In the genomic region with DNA sequence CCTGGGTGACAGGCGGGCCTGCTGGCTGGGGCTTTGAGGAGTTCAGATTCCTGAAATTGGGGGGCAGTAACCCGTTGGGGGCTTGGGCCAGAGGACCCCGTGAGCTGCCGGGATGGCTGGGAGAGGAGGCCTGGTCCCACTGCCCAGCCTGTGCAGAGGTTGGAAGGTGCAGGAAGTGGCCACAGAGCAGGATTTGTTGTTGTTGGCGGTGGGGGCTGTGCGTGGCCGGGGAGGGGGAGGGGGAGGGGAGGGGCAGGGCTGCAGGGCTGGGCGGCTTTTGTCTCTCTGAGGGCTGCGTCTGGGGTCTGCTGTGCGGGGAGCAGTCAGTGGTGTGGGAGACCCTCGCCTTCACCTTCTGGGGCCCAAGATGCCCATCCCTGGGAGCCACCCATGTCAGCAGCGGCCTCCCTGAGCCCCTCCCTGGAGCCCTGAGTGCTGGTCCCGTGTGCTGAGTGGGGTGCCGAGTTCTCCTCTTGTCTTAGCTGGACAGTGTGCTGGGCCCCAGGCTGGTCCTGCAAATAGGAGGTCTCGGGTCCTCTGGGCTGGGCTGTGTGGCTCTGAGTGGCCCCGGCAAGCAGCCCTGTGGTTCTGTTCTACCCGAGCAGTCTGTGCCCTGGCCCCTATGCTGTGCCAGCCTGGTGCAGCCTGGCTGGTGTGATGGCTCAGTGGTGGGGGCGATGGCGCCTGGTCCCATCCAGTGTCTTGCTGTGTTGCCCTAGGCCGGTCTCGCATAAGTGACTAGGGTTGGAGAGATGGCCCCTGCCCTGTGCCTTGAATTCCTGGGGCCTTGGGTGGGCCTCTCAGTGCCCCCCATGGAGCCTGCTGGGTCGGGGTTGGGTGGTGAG, we compare ENCODE assay signal across 1 cellular context.
TF ChIP-seq lines count a peak whose summit lies in the region.

No MANE protein-coding gene starts in this region.

TF ChIP-seq in endothelial cell of umbilical vein, 7 proteins besides CTCF, POLR2A, EP300 and RAD21:
- TF ChIP-seq JUN (IDR thresholded peaks at IDR 0.05; ENCODE audit: borderline replicate concordance, insufficient read depth, insufficient read length, low read depth) (no peak), POLR2AphosphoS5 (IDR thresholded peaks at IDR 0.05; ENCODE audit: insufficient read depth, low read depth, low read length) (no peak), EZH2 (IDR thresholded peaks at IDR 0.05; ENCODE audit: borderline replicate concordance, low read depth, low read length, severe bottlenecking) (no peak), GATA2 (IDR thresholded peaks at IDR 0.05; ENCODE audit: insufficient read depth, insufficient read length, low read depth, low read length) (no peak), MYC (IDR thresholded peaks at IDR 0.05; ENCODE audit: low read depth, low read length) (no peak), FOS (IDR thresholded peaks at IDR 0.05; ENCODE audit: borderline replicate concordance, insufficient read depth, low read length) (no peak)
- TF ChIP-seq, protein P1, sequence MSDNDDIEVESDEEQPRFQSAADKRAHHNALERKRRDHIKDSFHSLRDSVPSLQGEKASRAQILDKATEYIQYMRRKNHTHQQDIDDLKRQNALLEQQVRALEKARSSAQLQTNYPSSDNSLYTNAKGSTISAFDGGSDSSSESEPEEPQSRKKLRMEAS (IDR thresholded peaks at IDR 0.05; ENCODE audit: insufficient read depth, insufficient read length), result no peak
